Comparison of ENCODE assay signal across 13 cellular contexts in the genomic region with DNA sequence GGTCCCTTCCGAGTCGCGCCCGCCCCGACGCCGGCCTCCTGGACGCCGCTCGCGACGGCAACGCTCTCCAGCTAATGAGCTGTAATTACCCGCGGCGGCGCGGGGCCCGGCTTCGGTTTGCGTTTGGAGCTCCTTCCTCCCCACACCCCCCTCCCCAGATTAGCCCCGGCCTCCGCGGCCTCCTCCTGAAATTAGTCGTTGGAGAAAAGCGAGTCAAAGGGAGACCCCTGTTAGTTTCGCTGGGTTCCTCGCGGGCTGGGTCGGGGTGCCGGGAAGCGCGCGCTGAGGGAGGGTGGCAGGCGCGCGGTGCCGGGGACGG. TPM values are rescaled to one million over a fixed set of nuclear protein-coding genes. Genes with fewer than 3 reads are reported as not detected.
DNase-seq lines count a peak whose midpoint lies in the region; ATAC-seq and TF ChIP-seq lines count a peak whose summit lies in the region.
"Had no signal": no experiment of that assay in that cellular context is flagged by ENCODE, and none has a peak within 500 bp of the region (broad histone marks: within the 10 kb centered on the region; RNA-seq: fewer than 3 reads in every experiment).

No MANE protein-coding gene starts in this region.

- H3K27ac ChIP-seq in adrenal gland: peak overlapping the region in 3 of 5 donors; percentile 32 to 83 (median 71)
- H3K27ac ChIP-seq: KMS-11 had no signal

- no peak for ATAC-seq in HG02970 (IDR thresholded peaks at IDR 0.05; ENCODE audit: low FRiP score, unreplicated experiment)
- no peak for ATAC-seq in HG02759 (IDR thresholded peaks at IDR 0.05; ENCODE audit: unreplicated experiment)
- no peak for ATAC-seq in GM18873 (IDR thresholded peaks at IDR 0.05; ENCODE audit: low FRiP score, unreplicated experiment)

- intact Hi-C loops in adrenal gland (cut with DNase I): no loop called here
- intact Hi-C loops in Caco-2 (cut with micrococcal nuclease; ENCODE audit: unreplicated experiment): no loop called here

- H3K27me3 ChIP-seq in H7 (ENCODE audit: control insufficient read depth, insufficient read depth, low read length): peaks cover 94% of the 10 kb centered on the region
- H3K27me3 ChIP-seq in adrenal gland: peaks cover 25% of the 10 kb centered on the region
- no peaks in the 10 kb centered on the region for H3K27me3 ChIP-seq in skeletal muscle satellite cell (ENCODE audit: control insufficient read depth, insufficient read depth, low read length)
- H3K27me3 ChIP-seq in Caco-2 (replicated peaks; ENCODE audit: control insufficient read depth, insufficient read depth, low read length): no peaks in the 10 kb centered on the region

- H3K27me3 Mint-ChIP-seq in Caco-2 (ENCODE audit: insufficient read depth, unreplicated experiment): no peaks in the 10 kb centered on the region

- TF ChIP-seq CTCF in adrenal gland (IDR thresholded peaks at IDR 0.05) (no peak), Caco-2 (IDR thresholded peaks at IDR 0.05; ENCODE audit: insufficient read depth in 1 of 2, low read depth in 1 of 2, low read length in 1 of 2, severe bottlenecking in 1 of 2, unreplicated experiment in 1 of 2) (no peak)

- WGBS in adrenal gland, 4 donors: 1 to 6% (median 4%) methylated on average over 10 to 39 of the region's 39 CpGs; no CpG with 5 or more reads in 1 of the 4 donors

- H3K9me3 ChIP-seq in adrenal gland (replicated peaks in 1 of 3) (no peaks in the 10 kb centered on the region), iPS-18c (ENCODE audit: control insufficient read depth, insufficient read depth, low read length) (no peaks in the 10 kb centered on the region), skeletal muscle satellite cell (replicated peaks; ENCODE audit: low read length) (no peaks in the 10 kb centered on the region), Caco-2 (no peaks in the 10 kb centered on the region)

- no peaks in the 10 kb centered on the region for H3K9me3 Mint-ChIP-seq in Caco-2 (ENCODE audit: unreplicated experiment)
- H3K9me3 Mint-ChIP-seq: activated CD4-positive, alpha-beta memory T cell treated with anti-CD3 and anti-CD28 coated beads for 36 hours; type B pancreatic cell had no signal

- CTCF ChIA-PET in Caco-2 (lab: Charles Lee): no interaction called here

- H3K9ac ChIP-seq in skeletal muscle satellite cell (ENCODE audit: low read depth, low read length): peak overlapping the region; percentile 80
- H3K9ac ChIP-seq: KMS-11 had no signal

- POLR2A ChIA-PET in Caco-2 (lab: Charles Lee): no interaction called here

- H3K36me3 ChIP-seq in H7 (replicated peaks; ENCODE audit: control insufficient read depth, insufficient read depth, low read length): no peaks in the 10 kb centered on the region
- no peaks in the 10 kb centered on the region for H3K36me3 ChIP-seq in adrenal gland (replicated peaks in 1 of 2)
- H3K36me3 ChIP-seq in skeletal muscle satellite cell (ENCODE audit: insufficient read depth, low read length): no peaks in the 10 kb centered on the region
- no peaks in the 10 kb centered on the region for H3K36me3 ChIP-seq in Caco-2 (ENCODE audit: control insufficient read depth, insufficient read depth, low read length)

- H3K4me3 Mint-ChIP-seq in Caco-2 (ENCODE audit: unreplicated experiment): no peak overlapping the region
- H3K4me3 Mint-ChIP-seq: activated CD4-positive, alpha-beta memory T cell treated with anti-CD3 and anti-CD28 coated beads for 36 hours had no signal

- H3K4me2 ChIP-seq in skeletal muscle satellite cell (ENCODE audit: low read length): peak overlapping the region; percentile 99
- H3K4me2 ChIP-seq: KMS-11 had no signal

- DNase-seq in H7 (no peak), adrenal gland (no peak), Caco-2 (no peak)
- DNase-seq: activated CD4-positive, alpha-beta memory T cell treated with anti-CD3 and anti-CD28 coated beads for 36 hours; DMS 273 treated with DMSO at 0.1 percent for 48 hours; NCI-H2171 treated with DMSO at 0.1 percent for 48 hours had no signal

- no TSS peak for BruUV-seq in Caco-2 (replicated peaks; lab: Mats Ljungman, UMichigan)

- H3K4me1 Mint-ChIP-seq in Caco-2 (ENCODE audit: low read depth, unreplicated experiment): no peaks in the 10 kb centered on the region

- peak overlapping the region; percentile 53 for H3K4me3 ChIP-seq in H7 (ENCODE audit: insufficient read depth, low read depth, low read length)
- peak overlapping the region in 2 of 4 donors; percentile 31 to 68 for H3K4me3 ChIP-seq in adrenal gland
- H3K4me3 ChIP-seq in iPS-18c (ENCODE audit: insufficient read depth, low read depth, low read length): peak overlapping the region; percentile 41; the same call in 1 of the 2 replicates
- H3K4me3 ChIP-seq in skeletal muscle satellite cell (ENCODE audit: low read length): peak overlapping the region; percentile 85
- no peak overlapping the region for H3K4me3 ChIP-seq in Caco-2 (ENCODE audit: low read depth, low read length)

- peaks cover 0 to 5% of the 10 kb centered on the region in 2 donors for H3K4me1 ChIP-seq in adrenal gland (replicated peaks in 1 of 2)
- H3K4me1 ChIP-seq in skeletal muscle satellite cell (ENCODE audit: control insufficient read depth, insufficient read depth, low read length): peaks cover 14% of the 10 kb centered on the region
- H3K4me1 ChIP-seq in Caco-2: peaks cover 7% of the 10 kb centered on the region

- no peak for TF ChIP-seq POLR2A in adrenal gland (IDR thresholded peaks at IDR 0.05)

- H3K27ac Mint-ChIP-seq in Caco-2 (ENCODE audit: unreplicated experiment): no peak overlapping the region
- H3K27ac Mint-ChIP-seq: activated CD4-positive, alpha-beta memory T cell treated with anti-CD3 and anti-CD28 coated beads for 36 hours had no signal

- peaks cover 4% of the 10 kb centered on the region for H3K36me3 Mint-ChIP-seq in Caco-2 (ENCODE audit: insufficient read depth, unreplicated experiment)

RNA-seq across cellular contexts. Expression of gene FOXC1, which starts 4.7 kb away (rescaled TPM):
- 3.7 and 6.8 TPM in 2 replicates for total RNA-seq in H7 (2014; rRNA removed; shearing (Covaris generic))
- total RNA-seq in adrenal gland: 10 to 100 TPM in 1 of 8 donors, 1 to 10 TPM in 7; 3.0 to 13.2 (median 5.7) TPM
- polyA plus RNA-seq in adrenal gland: 1 to 10 TPM; 2.7 to 5.3 (median 4.6) TPM
- total RNA-seq in skeletal muscle satellite cell (2012; rRNA removed): 3.3 and 6.1 TPM in 2 replicates
- total RNA-seq in Caco-2 (2022): 6.8 and 7.1 TPM in 2 replicates
